Comparison of ENCODE assay signal across 10 cellular contexts in the genomic region with DNA sequence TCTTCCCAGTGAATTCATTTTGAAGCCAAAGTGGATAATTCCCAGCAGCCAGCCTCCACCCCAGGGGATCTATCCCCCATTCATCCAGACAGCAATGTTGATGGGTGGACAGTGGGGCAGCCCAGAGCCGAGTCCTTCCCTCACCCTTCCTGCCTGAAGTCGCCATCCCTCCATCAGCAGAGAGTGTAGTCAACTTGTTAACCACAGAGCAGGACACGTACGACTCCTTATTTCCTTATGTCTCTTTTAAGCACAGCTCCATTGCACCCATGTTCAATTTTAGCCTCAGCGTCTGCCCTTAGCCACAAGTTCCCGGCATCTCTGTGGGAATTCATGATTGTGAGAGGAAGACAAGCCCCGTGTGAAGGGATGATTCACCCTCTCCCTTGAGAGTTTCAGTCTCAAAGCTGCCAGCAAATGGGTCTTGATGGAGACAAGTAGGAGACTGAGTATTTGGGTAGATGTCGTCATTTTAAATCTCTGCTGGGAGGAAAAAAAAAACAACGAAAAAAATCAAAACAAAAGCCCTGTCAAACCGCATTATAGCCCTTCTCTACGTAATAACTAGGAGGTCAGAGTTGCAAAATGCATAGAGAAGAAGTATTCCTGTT. TPM values are rescaled to one million over a fixed set of nuclear protein-coding genes. Genes with fewer than 3 reads are reported as not detected.
A peak's percentile ranks its signal among the peaks of the same experiment; 100 is the strongest.
DNase-seq lines count a peak whose midpoint lies in the region; ATAC-seq and TF ChIP-seq lines count a peak whose summit lies in the region.
"Had no signal": no experiment of that assay in that cellular context is flagged by ENCODE, and none has a peak within 500 bp of the region (broad histone marks: within the 10 kb centered on the region; RNA-seq: fewer than 3 reads in every experiment).

No MANE protein-coding gene starts in this region.

- no peaks in the 10 kb centered on the region for H3K9me3 Mint-ChIP-seq in activated naive CD4-positive, alpha-beta T cell treated with anti-CD3 and anti-CD28 coated beads for 36 hours
- no peaks in the 10 kb centered on the region for H3K9me3 Mint-ChIP-seq in T-helper 2 cell treated with Interferon-gamma antibody and Interleukin-4, amounts not matched to agents 5 μg/mL and 100 μg/mL, for 36 hours
- H3K9me3 Mint-ChIP-seq: activated naive CD4-positive, alpha-beta T cell treated with anti-CD3 and anti-CD28 coated beads, Interleukin-2, amount 50 U/mL, for 24 hours had no signal

- TF ChIP-seq EP300 in suprapubic skin (IDR thresholded peaks at IDR 0.05): no peak

- H3K4me3 ChIP-seq in suprapubic skin (no peak overlapping the region), esophagus squamous epithelium (no peak overlapping the region)

- H3K27ac Mint-ChIP-seq in activated naive CD4-positive, alpha-beta T cell treated with anti-CD3 and anti-CD28 coated beads for 36 hours: no peak overlapping the region
- no peak overlapping the region for H3K27ac Mint-ChIP-seq in T-helper 2 cell treated with Interferon-gamma antibody and Interleukin-4, amounts not matched to agents 5 μg/mL and 100 μg/mL, for 36 hours
- H3K27ac Mint-ChIP-seq: activated naive CD4-positive, alpha-beta T cell treated with anti-CD3 and anti-CD28 coated beads, Interleukin-2, amount 50 U/mL, for 24 hours had no signal

- 50% methylated on average over 11 of the region's 11 CpGs for WGBS in suprapubic skin
- 32% methylated on average over 10 to 11 of the region's 11 CpGs for WGBS in esophagus squamous epithelium, 2 donors

- H3K36me3 ChIP-seq in suprapubic skin (no peaks in the 10 kb centered on the region), esophagus squamous epithelium (no peaks in the 10 kb centered on the region)

- H3K4me1 ChIP-seq in suprapubic skin (no peaks in the 10 kb centered on the region), esophagus squamous epithelium (peaks cover 0 to 8% (median 0%) of the 10 kb centered on the region in 3 donors)

- peak; percentile 45 for DNase-seq in activated naive CD4-positive, alpha-beta T cell treated with anti-CD3 and anti-CD28 coated beads for 36 hours
- no peak for DNase-seq in activated naive CD4-positive, alpha-beta T cell (lab: John Stamatoyannopoulos, UW)
- peak; percentile 31 for DNase-seq in T-helper 2 cell treated with Interferon-gamma antibody and Interleukin-4, amounts not matched to agents 5 μg/mL and 100 μg/mL, for 36 hours (ENCODE audit: low spot score)
- no peak for DNase-seq in left ventricle myocardium superior
- no peak for DNase-seq in suprapubic skin (ENCODE audit: low spot score in 2 of 2)
- DNase-seq in activated CD4-positive, CD25-positive, alpha-beta regulatory T cell (lab: John Stamatoyannopoulos, UW): no peak
- no peak for DNase-seq in esophagus squamous epithelium (lab: John Stamatoyannopoulos, UW)
- DNase-seq: DMS 273 treated with DMSO at 0.1 percent for 48 hours had no signal

- H3K27ac ChIP-seq in suprapubic skin (peak overlapping the region; percentile 50), esophagus squamous epithelium (peak overlapping the region in 2 of 4 donors; percentile 33 to 62)

- peaks cover 2% of the 10 kb centered on the region for H3K27me3 Mint-ChIP-seq in activated naive CD4-positive, alpha-beta T cell treated with anti-CD3 and anti-CD28 coated beads for 36 hours (ENCODE audit: low read depth)
- H3K27me3 Mint-ChIP-seq in T-helper 2 cell treated with Interferon-gamma antibody and Interleukin-4, amounts not matched to agents 5 μg/mL and 100 μg/mL, for 36 hours (ENCODE audit: low read depth): peaks cover 13% of the 10 kb centered on the region
- H3K27me3 Mint-ChIP-seq: activated naive CD4-positive, alpha-beta T cell treated with anti-CD3 and anti-CD28 coated beads, Interleukin-2, amount 50 U/mL, for 24 hours had no signal

- intact Hi-C loops in activated naive CD4-positive, alpha-beta T cell treated with anti-CD3 and anti-CD28 coated beads for 36 hours (cut with micrococcal nuclease): no loop called here
- intact Hi-C loops in left ventricle myocardium superior (cut with micrococcal nuclease) (no loop called here), esophagus squamous epithelium (cut with DNase I) (no loop called here)

- no peak overlapping the region for H3K4me3 Mint-ChIP-seq in activated naive CD4-positive, alpha-beta T cell treated with anti-CD3 and anti-CD28 coated beads for 36 hours
- no peak overlapping the region for H3K4me3 Mint-ChIP-seq in T-helper 2 cell treated with Interferon-gamma antibody and Interleukin-4, amounts not matched to agents 5 μg/mL and 100 μg/mL, for 36 hours
- H3K4me3 Mint-ChIP-seq: activated naive CD4-positive, alpha-beta T cell treated with anti-CD3 and anti-CD28 coated beads, Interleukin-2, amount 50 U/mL, for 24 hours had no signal

- H3K9me3 ChIP-seq in suprapubic skin (no peaks in the 10 kb centered on the region), esophagus squamous epithelium (no peaks in the 10 kb centered on the region)

- TF ChIP-seq CTCF in suprapubic skin (IDR thresholded peaks at IDR 0.05) (no peak), esophagus squamous epithelium (IDR thresholded peaks at IDR 0.05) (no peak)

- TF ChIP-seq POLR2A in suprapubic skin (IDR thresholded peaks at IDR 0.05): no peak
- TF ChIP-seq POLR2A in esophagus squamous epithelium (IDR thresholded peaks at IDR 0.05): no peak

- peaks cover 9% of the 10 kb centered on the region for H3K4me1 Mint-ChIP-seq in activated naive CD4-positive, alpha-beta T cell treated with anti-CD3 and anti-CD28 coated beads for 36 hours (ENCODE audit: low read depth)
- peaks cover 16% of the 10 kb centered on the region for H3K4me1 Mint-ChIP-seq in T-helper 2 cell treated with Interferon-gamma antibody and Interleukin-4, amounts not matched to agents 5 μg/mL and 100 μg/mL, for 36 hours (ENCODE audit: low read depth)
- H3K4me1 Mint-ChIP-seq: activated naive CD4-positive, alpha-beta T cell treated with anti-CD3 and anti-CD28 coated beads, Interleukin-2, amount 50 U/mL, for 24 hours had no signal

- CTCF ChIA-PET in activated naive CD4-positive, alpha-beta T cell treated with anti-CD3 and anti-CD28 coated beads for 36 hours (lab: Charles Lee): interaction anchor here (1.0 kb wide), 1 partner anchor 18 kb away, joined by 4 read pairs; no protein-coding TSS in a partner anchor

- ATAC-seq in left ventricle myocardium superior (peak; percentile 86), GM21526 (IDR thresholded peaks at IDR 0.05; ENCODE audit: low FRiP score, unreplicated experiment) (no peak)

- no peaks in the 10 kb centered on the region for H3K36me3 Mint-ChIP-seq in activated naive CD4-positive, alpha-beta T cell treated with anti-CD3 and anti-CD28 coated beads for 36 hours (ENCODE audit: low read depth)
- no peaks in the 10 kb centered on the region for H3K36me3 Mint-ChIP-seq in T-helper 2 cell treated with Interferon-gamma antibody and Interleukin-4, amounts not matched to agents 5 μg/mL and 100 μg/mL, for 36 hours (ENCODE audit: low read depth)
- H3K36me3 Mint-ChIP-seq: activated naive CD4-positive, alpha-beta T cell treated with anti-CD3 and anti-CD28 coated beads, Interleukin-2, amount 50 U/mL, for 24 hours had no signal

- no peaks in the 10 kb centered on the region for H3K27me3 ChIP-seq in suprapubic skin
- no peaks in the 10 kb centered on the region for H3K27me3 ChIP-seq in esophagus squamous epithelium

RNA-seq across cellular contexts. Expression of a gene that starts 58.3 kb away (rescaled TPM):
- total RNA-seq in activated naive CD4-positive, alpha-beta T cell treated with anti-CD3 and anti-CD28 coated beads for 36 hours: not detected
- total RNA-seq in left ventricle myocardium superior (4.2 TPM), suprapubic skin (10 to 100 TPM; 10.3 to 15.9 (median 14.8) TPM), esophagus squamous epithelium (10 to 100 TPM in 1 of 4 donors, 1 to 10 TPM in 3; 1.1 to 11.3 (median 6.3) TPM)

Comparison
In these comparisons a context has a peak if more than half of its experiments do, and no peak if none do; other contexts are left out.
1. DNase-seq: peak in activated naive CD4-positive, alpha-beta T cell treated with anti-CD3 and anti-CD28 coated beads for 36 hours (single experiment) and T-helper 2 cell treated with Interferon-gamma antibody and Interleukin-4, amounts not matched to agents 5 μg/mL and 100 μg/mL, for 36 hours (single experiment); none in activated naive CD4-positive, alpha-beta T cell (0 of 4), left ventricle myocardium superior (single experiment), suprapubic skin (0 of 2), activated CD4-positive, CD25-positive, alpha-beta regulatory T cell (0 of 4) and esophagus squamous epithelium (single experiment).